Comparison of ENCODE assay signal across 12 cellular contexts in the genomic region with DNA sequence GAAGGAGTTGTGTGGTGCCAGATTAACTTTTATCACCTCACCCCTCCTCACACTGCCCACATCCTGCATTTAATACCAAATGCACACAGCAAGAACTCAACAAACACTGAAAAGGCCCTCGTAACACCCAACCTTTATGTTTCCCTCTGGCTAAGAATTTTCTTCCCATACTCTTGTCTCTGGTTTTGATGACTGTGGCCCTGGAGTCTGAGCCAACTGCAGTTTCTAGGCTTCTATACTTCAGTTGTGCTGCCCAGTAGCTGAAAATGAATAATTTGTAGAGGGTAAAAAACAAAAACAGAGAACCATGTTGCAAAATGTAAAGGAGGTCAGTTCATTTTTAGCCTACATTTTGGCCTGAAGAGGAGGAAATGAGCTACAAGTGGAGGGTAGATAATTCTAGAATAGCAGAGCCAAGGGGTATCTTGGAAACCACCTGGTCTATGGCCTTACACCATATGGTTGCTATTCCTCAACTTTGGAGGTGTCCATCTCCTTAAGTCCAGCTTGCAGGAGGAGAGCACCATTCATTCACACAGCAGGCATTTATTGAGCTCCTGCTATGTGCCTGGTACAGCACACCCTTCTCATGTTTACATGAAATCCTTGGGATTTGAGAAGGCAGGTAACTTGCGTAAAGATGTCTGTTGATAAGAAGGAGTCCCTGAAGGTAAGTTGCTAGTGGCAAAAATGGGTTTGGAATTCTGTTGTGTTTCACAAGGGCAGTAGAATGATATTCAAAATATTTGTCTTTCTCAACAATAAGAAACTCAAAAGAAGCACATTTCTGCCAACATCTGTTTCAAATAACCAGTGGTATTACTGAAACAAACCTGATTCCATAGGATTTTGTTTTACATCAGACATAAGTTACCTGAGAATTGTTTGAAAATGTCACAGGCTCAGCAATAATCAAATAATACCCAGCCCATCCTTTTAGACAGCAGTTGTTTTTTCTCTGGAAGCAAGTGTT.
DNase-seq lines count a peak whose midpoint lies in the region; FAIRE-seq and TF ChIP-seq lines count a peak whose summit lies in the region.
"Had no signal": no experiment of that assay in that cellular context is flagged by ENCODE, and none has a peak within 500 bp of the region (broad histone marks: within the 10 kb centered on the region; RNA-seq: fewer than 3 reads in every experiment).

No MANE protein-coding gene starts in this region.

- H3K4me1 ChIP-seq in CD8-positive, alpha-beta memory T cell (ENCODE audit: insufficient read depth, low read length): peaks cover 70% of the 10 kb centered on the region
- peaks cover 50% of the 10 kb centered on the region for H3K4me1 ChIP-seq in Loucy (ENCODE audit: insufficient read depth, low read length, poor library complexity, severe bottlenecking)
- H3K4me1 ChIP-seq in ascending aorta: peaks cover 4 to 40% of the 10 kb centered on the region in 2 donors
- peaks cover 91% of the 10 kb centered on the region in 2 experiments for H3K4me1 ChIP-seq in neutrophil (ENCODE audit: control insufficient read depth in 1 of 2, insufficient read depth in 1 of 2, low read depth in 1 of 2, low read length in 1 of 2)
- H3K4me1 ChIP-seq in BE2C: 0 out of 2 replicates have a peak, but pooled peaks cover 4% of the 10 kb centered on the region

- CTCF ChIA-PET in CD8-positive, alpha-beta memory T cell (lab: Charles Lee): interaction anchor here (0.8 to 2.6 kb wide), 9 partner anchors 18 to 284 kb away, joined by 3 to 10 read pairs (median 4); partner anchors contain the start of gene DTWD2

- peak overlapping the region; percentile 97 for H3K9ac ChIP-seq in Loucy (ENCODE audit: low read depth, low read length, poor library complexity, severe bottlenecking)

- H3K79me2 ChIP-seq in Loucy (ENCODE audit: insufficient read depth, low read length): peaks cover 81% of the 10 kb centered on the region

- H3K27me3 Mint-ChIP-seq in CD8-positive, alpha-beta memory T cell: peaks cover 0 to 2% of the 10 kb centered on the region in 2 donors

- H3F3A ChIP-seq in Loucy (ENCODE audit: low read depth): no peaks in the 10 kb centered on the region

- peak overlapping the region; percentile 76 for H3K4me3 ChIP-seq in CD8-positive, alpha-beta memory T cell (ENCODE audit: low read length)
- H3K4me3 ChIP-seq in Loucy (ENCODE audit: low read length, poor library complexity, severe bottlenecking) (peak overlapping the region; percentile 74), ascending aorta (no peak overlapping the region), neutrophil (ENCODE audit: low read depth in 1 of 2, low read length in 1 of 2) (peak overlapping the region; percentile 90 to 94), BE2C (ENCODE audit: low read depth, low read length) (no peak overlapping the region)

- peak overlapping the region; percentile 82 for H3K4me2 ChIP-seq in Loucy (ENCODE audit: low read depth, low read length, poor library complexity, severe bottlenecking)

- H3K9me3 ChIP-seq in CD8-positive, alpha-beta memory T cell (ENCODE audit: low read length): no peaks in the 10 kb centered on the region
- H3K9me3 ChIP-seq in Loucy (ENCODE audit: insufficient read depth, low read depth, low read length) (no peaks in the 10 kb centered on the region), ascending aorta (no peaks in the 10 kb centered on the region), neutrophil (no peaks in the 10 kb centered on the region), BE2C (no peaks in the 10 kb centered on the region; the same call in 1 of the 2 replicates)

- H3K9me3 Mint-ChIP-seq in CD8-positive, alpha-beta memory T cell: peaks cover 0 to 1% (median 0%) of the 10 kb centered on the region in 5 donors

- no peak for FAIRE-seq in H54 (lab: Jason Lieb, UNC)

- POLR2A ChIA-PET in CD8-positive, alpha-beta memory T cell (lab: Charles Lee): interaction anchor here (0.6 kb wide), 1 partner anchor 65 kb away, joined by 3 read pairs; no protein-coding TSS in a partner anchor

- H3K36me3 ChIP-seq in CD8-positive, alpha-beta memory T cell (ENCODE audit: insufficient read depth, low read length): no peaks in the 10 kb centered on the region
- no peaks in the 10 kb centered on the region for H3K36me3 ChIP-seq in Loucy (ENCODE audit: insufficient read depth, low read length)
- H3K36me3 ChIP-seq in ascending aorta: no peaks in the 10 kb centered on the region
- no peaks in the 10 kb centered on the region for H3K36me3 ChIP-seq in neutrophil
- no peaks in the 10 kb centered on the region for H3K36me3 ChIP-seq in BE2C

- H2AFZ ChIP-seq in Loucy (ENCODE audit: low read length): no peak overlapping the region

- no peaks in the 10 kb centered on the region for H3K9me2 ChIP-seq in Loucy (replicated peaks; ENCODE audit: low read depth, low read length)

- H3K36me3 Mint-ChIP-seq in CD8-positive, alpha-beta memory T cell: peaks cover 0 to 37% (median 6%) of the 10 kb centered on the region in 3 donors

- intact Hi-C loops in ascending aorta (cut with DNase I): no loop called here

- peak overlapping the region; percentile 97 to 100 (median 98) for H3K4me3 Mint-ChIP-seq in CD8-positive, alpha-beta memory T cell

- H4K20me1 ChIP-seq in Loucy (ENCODE audit: insufficient read depth, low read length, poor library complexity, severe bottlenecking): no peaks in the 10 kb centered on the region

- peak overlapping the region; percentile 81 to 97 (median 95) for H3K27ac Mint-ChIP-seq in CD8-positive, alpha-beta memory T cell

- TF ChIP-seq POLR2A in H54 (IDR thresholded peaks at IDR 0.05; ENCODE audit: low read depth, low read length): no peak

- peak overlapping the region; percentile 32 for H3K27ac ChIP-seq in CD8-positive, alpha-beta memory T cell (ENCODE audit: low read depth, low read length)
- H3K27ac ChIP-seq in ascending aorta (peak overlapping the region; percentile 6 to 93), neutrophil (peak overlapping the region; percentile 87)

- TF ChIP-seq CTCF in Loucy (conservative IDR thresholded peaks at IDR 0.05; ENCODE audit: low read length) (no peak), ascending aorta (IDR thresholded peaks at IDR 0.05) (no peak), neutrophil (IDR thresholded peaks at IDR 0.05) (no peak), BE2C (IDR thresholded peaks at IDR 0.05; ENCODE audit: low read depth, low read length) (no peak)

- H3K4me1 Mint-ChIP-seq in CD8-positive, alpha-beta memory T cell: peaks cover 75 to 83% (median 78%) of the 10 kb centered on the region in 3 donors

- DNase-seq in CD8-positive, alpha-beta memory T cell: no peak
- DNase-seq in ascending aorta (ENCODE audit: low spot score in 2 of 2) (no peak), hippocampal formation (lab: John Stamatoyannopoulos, UW) (no peak), BE2C (no peak), H54 (ENCODE audit: insufficient read length, low spot score) (no peak)
- DNase-seq in activated CD4-positive, CD25-positive, alpha-beta regulatory T cell treated with anti-CD3 and anti-CD28 coated beads, Interleukin-2, amount 50 U/mL, for 72 hours: no peak
- DNase-seq: foreskin melanocyte; left cardiac atrium; NCI-H1930; stimulated activated CD4-positive, alpha-beta T cell treated with anti-CD3 and anti-CD28 coated beads, Interleukin-15, amount 100 ng/mL, for 24 hours had no signal

- no peaks in the 10 kb centered on the region for H3K27me3 ChIP-seq in CD8-positive, alpha-beta memory T cell (ENCODE audit: insufficient read depth, low read length, poor library complexity, severe bottlenecking)
- H3K27me3 ChIP-seq in Loucy (ENCODE audit: insufficient read depth, low read length, poor library complexity, severe bottlenecking) (no peaks in the 10 kb centered on the region), ascending aorta (no peaks in the 10 kb centered on the region), neutrophil (no peaks in the 10 kb centered on the region), BE2C (no peaks in the 10 kb centered on the region)

Comparison
In these comparisons a context has a peak if more than half of its experiments do, and no peak if none do; other contexts are left out.
1. H3K27ac ChIP-seq: peak in every context shown above with its lines; median percentile 87 in neutrophil; 50 in ascending aorta; 32 in CD8-positive, alpha-beta memory T cell.
2. H3K4me3 ChIP-seq: peak in CD8-positive, alpha-beta memory T cell (single experiment), Loucy (single experiment) and neutrophil (2 of 2); none in ascending aorta (0 of 2) and BE2C (single experiment).